15 cellular contexts compared by ENCODE assay signal in genomic region chr2:239688098-239688497, GRCh38.
DNase-seq lines count a peak whose midpoint lies in the region; ATAC-seq and TF ChIP-seq lines count a peak whose summit lies in the region.
"Had no signal": no experiment of that assay in that cellular context is flagged by ENCODE, and none has a peak within 500 bp of the region (broad histone marks: within the 10 kb centered on the region; RNA-seq: fewer than 3 reads in every experiment).

No MANE protein-coding gene starts in this region.

- H3K79me1 ChIP-seq in mesendoderm (ENCODE audit: low read length), result no peaks in the 10 kb centered on the region

- H3K9me2 ChIP-seq in GM23338 (ENCODE audit: insufficient read depth), result no peaks in the 10 kb centered on the region
- no peaks in the 10 kb centered on the region for H3K9me2 ChIP-seq in GM23248 (ENCODE audit: insufficient read depth)

- no peaks in the 10 kb centered on the region for H4K20me1 ChIP-seq in GM23338 (replicated peaks; ENCODE audit: insufficient read depth)
- H4K20me1 ChIP-seq in GM23248 (ENCODE audit: insufficient read depth), result no peaks in the 10 kb centered on the region
- H4K20me1 ChIP-seq: BLaER1 treated with 17β-estradiol and CSF1 and Interleukin-3, amounts not matched to agents 10 nM and 100 nM had no signal

- no peak overlapping the region for H3K27ac Mint-ChIP-seq in GM23338
- H3K27ac Mint-ChIP-seq: IgD-negative memory B cell; stimulated activated naive B cell treated with anti-CD40 and anti-IgM and Interleukin-4, amounts not matched to agents 10 μg/mL and 1 μg/mL and 100 μg/mL, for 72 hours had no signal

- no peaks in the 10 kb centered on the region for H3K4me1 ChIP-seq in A673 (ENCODE audit: insufficient read depth, low read length, poor library complexity, severe bottlenecking)
- no peaks in the 10 kb centered on the region for H3K4me1 ChIP-seq in GM23338 (ENCODE audit: insufficient read depth)
- H3K4me1 ChIP-seq in mesendoderm (ENCODE audit: control insufficient read depth, low read depth, low read length), result no peaks in the 10 kb centered on the region
- H3K4me1 ChIP-seq in GM23248 (ENCODE audit: insufficient read depth), result no peaks in the 10 kb centered on the region

- POLR2A ChIA-PET in A673 (lab: Charles Lee; ENCODE audit: low non-redundant PET), result no interaction called here

- peaks cover 5% of the 10 kb centered on the region for H3K27me3 Mint-ChIP-seq in GM23338 (ENCODE audit: insufficient read depth, low read depth, poor library complexity)

- no peak overlapping the region for H2BK5ac ChIP-seq in mesendoderm (ENCODE audit: low read length)

- H4K8ac ChIP-seq in mesendoderm (ENCODE audit: low read depth, low read length), result no peak overlapping the region

- no peak overlapping the region for H3K4me3 Mint-ChIP-seq in GM23338
- H3K4me3 Mint-ChIP-seq: IgD-negative memory B cell; stimulated activated naive B cell treated with anti-CD40 and anti-IgM and Interleukin-4, amounts not matched to agents 10 μg/mL and 1 μg/mL and 100 μg/mL, for 72 hours had no signal

- no peak overlapping the region for H3K4ac ChIP-seq in mesendoderm (ENCODE audit: low read depth, low read length)

- peak; percentile 89 for ATAC-seq in GM23338
- no peak for ATAC-seq in HG03045 (IDR thresholded peaks at IDR 0.05; ENCODE audit: unreplicated experiment)
- ATAC-seq: gastroesophageal sphincter had no signal

- no peaks in the 10 kb centered on the region for H3K9me3 Mint-ChIP-seq in GM23338
- H3K9me3 Mint-ChIP-seq: IgD-negative memory B cell; stimulated activated naive B cell treated with anti-CD40 and anti-IgM and Interleukin-4, amounts not matched to agents 10 μg/mL and 1 μg/mL and 100 μg/mL, for 72 hours had no signal

- H3K36me3 ChIP-seq in A673 (ENCODE audit: insufficient read depth, low read length, poor library complexity, severe bottlenecking) (no peaks in the 10 kb centered on the region), GM23338 (ENCODE audit: insufficient read depth) (no peaks in the 10 kb centered on the region), mesendoderm (ENCODE audit: control insufficient read depth, insufficient read depth, low read length) (no peaks in the 10 kb centered on the region), GM23248 (ENCODE audit: low read depth) (no peaks in the 10 kb centered on the region)
- H3K36me3 ChIP-seq: BLaER1 treated with 17β-estradiol and CSF1 and Interleukin-3, amounts not matched to agents 10 nM and 100 nM; gastroesophageal sphincter had no signal

- no CpG with 5 or more reads among the region's 11 CpGs for WGBS in mesendoderm (ENCODE audit: extremely low coverage, insufficient coverage, low lambda C conversion rate)
- WGBS in GM23248 (ENCODE audit: low coverage in 1 of 2, low lambda C conversion rate in 2 of 2, missing lambda C conversion rate in 2 of 2), 2 experiments, result 46 to 48% methylated on average over 10 to 11 of the region's 11 CpGs

- H3K27me3 ChIP-seq in A673 (replicated peaks; ENCODE audit: insufficient read depth, low read depth, low read length, poor library complexity) (peaks cover 54% of the 10 kb centered on the region), GM23338 (ENCODE audit: insufficient read depth) (no peaks in the 10 kb centered on the region), mesendoderm (ENCODE audit: insufficient read depth, low read length, poor library complexity) (no peaks in the 10 kb centered on the region), GM23248 (replicated peaks; ENCODE audit: insufficient read depth) (peaks cover 9% of the 10 kb centered on the region; the same call in 1 of the 2 replicates)
- H3K27me3 ChIP-seq: BLaER1 treated with 17β-estradiol and CSF1 and Interleukin-3, amounts not matched to agents 10 nM and 100 nM had no signal

- H3K27ac ChIP-seq in A673 (ENCODE audit: low read depth, low read length, poor library complexity, severe bottlenecking), result no peak overlapping the region
- no peak overlapping the region for H3K27ac ChIP-seq in GM23338 (ENCODE audit: low read depth)
- H3K27ac ChIP-seq in mesendoderm (ENCODE audit: low read depth, low read length), result no peak overlapping the region
- no peak overlapping the region for H3K27ac ChIP-seq in GM23248
- H3K27ac ChIP-seq: BLaER1 treated with 17β-estradiol and CSF1 and Interleukin-3, amounts not matched to agents 10 nM and 100 nM; dorsolateral prefrontal cortex; gastroesophageal sphincter had no signal

- in situ Hi-C loops in astrocyte of the cerebellum (cut with HindIII; ENCODE audit: low sequenced_read_pairs) (no loop called here), GM23248 (cut with MboI) (no loop called here)

- no peak overlapping the region for H2BK15ac ChIP-seq in mesendoderm (replicated peaks; ENCODE audit: low read depth)

- H3K4me3 ChIP-seq in A673 (ENCODE audit: low read depth, low read length, poor library complexity, severe bottlenecking) (no peak overlapping the region), GM23338 (no peak overlapping the region), astrocyte of the cerebellum (ENCODE audit: low read depth, low read length) (no peak overlapping the region), mesendoderm (ENCODE audit: low read length) (no peak overlapping the region), GM23248 (no peak overlapping the region)
- H3K4me3 ChIP-seq: BLaER1 treated with 17β-estradiol and CSF1 and Interleukin-3, amounts not matched to agents 10 nM and 100 nM; dorsolateral prefrontal cortex; gastroesophageal sphincter had no signal

- no peak overlapping the region for H3K18ac ChIP-seq in mesendoderm (ENCODE audit: low read length)

- no peaks in the 10 kb centered on the region for H3K9me3 ChIP-seq in A673 (ENCODE audit: low read depth, low read length, poor library complexity, severe bottlenecking)
- no peaks in the 10 kb centered on the region for H3K9me3 ChIP-seq in GM23248 (ENCODE audit: low read depth)
- H3K9me3 ChIP-seq: gastroesophageal sphincter had no signal

- CTCF ChIA-PET in A673 (lab: Charles Lee), result no interaction called here

- no peak overlapping the region for H2AFZ ChIP-seq in GM23338
- H2AFZ ChIP-seq in GM23248, result no peak overlapping the region

- intact Hi-C loops in A673 (cut with micrococcal nuclease; ENCODE audit: unreplicated experiment), result no loop called here

- H2AK5ac ChIP-seq in mesendoderm (ENCODE audit: low read length), result no peak overlapping the region

- peak; percentile 45 for TF ChIP-seq CTCF in A673 (conservative IDR thresholded peaks at IDR 0.05; ENCODE audit: low read depth, low read length)
- TF ChIP-seq CTCF in GM23338 (conservative IDR thresholded peaks at IDR 0.05; ENCODE audit: low read depth in 2 of 2), result peak; percentile 22 to 46; a peak in 3 of 4 replicates
- peak; percentile 15 for TF ChIP-seq CTCF in astrocyte of the cerebellum (IDR thresholded peaks at IDR 0.05; ENCODE audit: low read depth, low read length, missing control alignments)

- H3K9ac ChIP-seq in mesendoderm (ENCODE audit: low read length) (no peak overlapping the region), GM23248 (no peak overlapping the region)
- H3K9ac ChIP-seq: BLaER1 treated with 17β-estradiol and CSF1 and Interleukin-3, amounts not matched to agents 10 nM and 100 nM had no signal

- H2BK120ac ChIP-seq in mesendoderm (ENCODE audit: low read depth, low read length), result no peak overlapping the region

- peaks cover 22% of the 10 kb centered on the region; the same call in 2 of the 3 replicates for H3K4me1 Mint-ChIP-seq in GM23338
- H3K4me1 Mint-ChIP-seq: IgD-negative memory B cell; stimulated activated naive B cell treated with anti-CD40 and anti-IgM and Interleukin-4, amounts not matched to agents 10 μg/mL and 1 μg/mL and 100 μg/mL, for 72 hours had no signal

- H3K4me2 ChIP-seq in GM23338 (no peak overlapping the region), mesendoderm (ENCODE audit: low read length) (no peak overlapping the region), GM23248 (ENCODE audit: unreplicated experiment) (no peak overlapping the region)
- H3K4me2 ChIP-seq: BLaER1 treated with 17β-estradiol and CSF1 and Interleukin-3, amounts not matched to agents 10 nM and 100 nM had no signal

- H3F3A ChIP-seq in GM23338 (replicated peaks; ENCODE audit: low read depth) (no peaks in the 10 kb centered on the region), GM23248 (ENCODE audit: insufficient read depth) (no peaks in the 10 kb centered on the region)

- H3K23ac ChIP-seq in mesendoderm (ENCODE audit: low read length), result no peak overlapping the region

- DNase-seq in A673 (ENCODE audit: low spot score), result peak; percentile 5
- DNase-seq in GM23338 (ENCODE audit: low spot score), result peak; percentile 46
- no peak for DNase-seq in astrocyte of the cerebellum (ENCODE audit: low read depth)
- peak; percentile 57 for DNase-seq in mesendoderm
- no peak for DNase-seq in NCI-H1092 (lab: John Stamatoyannopoulos, UW)
- DNase-seq in GM23248, result no peak
- no peak for DNase-seq in NCI-H69 (lab: John Stamatoyannopoulos, UW)
- DNase-seq: NCI-H2107; stimulated activated naive B cell treated with anti-CD40 and anti-IgM and Interleukin-4, amounts not matched to agents 10 μg/mL and 1 μg/mL and 100 μg/mL, for 72 hours; T-helper 2 cell had no signal

- no peak overlapping the region for H3K56ac ChIP-seq in mesendoderm (ENCODE audit: low read length)

- no peaks in the 10 kb centered on the region for H3K36me3 Mint-ChIP-seq in GM23338 (ENCODE audit: low read depth)
- H3K36me3 Mint-ChIP-seq: IgD-negative memory B cell; stimulated activated naive B cell treated with anti-CD40 and anti-IgM and Interleukin-4, amounts not matched to agents 10 μg/mL and 1 μg/mL and 100 μg/mL, for 72 hours had no signal

- no peaks in the 10 kb centered on the region for H3K79me2 ChIP-seq in GM23338 (replicated peaks; ENCODE audit: insufficient read depth)
- no peaks in the 10 kb centered on the region for H3K79me2 ChIP-seq in mesendoderm (ENCODE audit: control insufficient read depth, insufficient read depth, low read length)
- H3K79me2 ChIP-seq in GM23248 (ENCODE audit: insufficient read depth), result no peaks in the 10 kb centered on the region

- no peak overlapping the region for H4K5ac ChIP-seq in mesendoderm (ENCODE audit: low read length)

- no TSS peak for BruUV-seq in A673 (replicated peaks; lab: Mats Ljungman, UMichigan)

TF ChIP-seq in GM23338, 12 proteins besides CTCF, POLR2A, EP300 and RAD21 (continues in another document):
- TF ChIP-seq CREB1 (CRISPR knock-in tag; IDR thresholded peaks at IDR 0.05; ENCODE audit: low read depth), result no peak

Comparison
In these comparisons a context has a peak if more than half of its experiments do, and no peak if none do; other contexts are left out.
1. DNase-seq: peak in A673 (single experiment), GM23338 (single experiment) and mesendoderm (single experiment); none in astrocyte of the cerebellum (single experiment), NCI-H1092 (single experiment), GM23248 (single experiment) and NCI-H69 (single experiment).
2. Peak in every context shown above with its lines, with median percentiles within 50 percentile points of each other: CTCF ChIP-seq.